In genomic region chr12:103382119-103382518, GRCh38 we compare ENCODE assay signal across 9 cellular contexts.
"Had no signal": no experiment of that assay in that cellular context is flagged by ENCODE, and none has a peak within 500 bp of the region (broad histone marks: within the 10 kb centered on the region; RNA-seq: fewer than 3 reads in every experiment).

No MANE protein-coding gene starts in this region.

- FAIRE-seq: H1, H54, HTR-8/SVneo had no signal

- H3K4me3 ChIP-seq: GM23248 had no signal

- H2AFZ ChIP-seq: GM23248 had no signal

- H3K27ac ChIP-seq: GM23248, KMS-11 had no signal

- H3K9ac ChIP-seq: GM23248, KMS-11 had no signal

- H3K4me2 ChIP-seq: KMS-11 had no signal

- DNase-seq: GM23248, H9, HCEC 1CT, Karpas-422, KBM-7 had no signal
